9 cellular contexts compared by ENCODE assay signal in genomic region chr3:30681276-30682211, GRCh38.
DNase-seq lines count a peak whose midpoint lies in the region; ATAC-seq and TF ChIP-seq lines count a peak whose summit lies in the region.
"Had no signal": no experiment of that assay in that cellular context is flagged by ENCODE, and none has a peak within 500 bp of the region (broad histone marks: within the 10 kb centered on the region; RNA-seq: fewer than 3 reads in every experiment).

No MANE protein-coding gene starts in this region.

- no peak overlapping the region for H4K91ac ChIP-seq in neuronal stem cell (ENCODE audit: low read depth, low read length, poor library complexity)

- no peak overlapping the region for H2BK12ac ChIP-seq in neuronal stem cell (ENCODE audit: low read length)

- ATAC-seq in GM21786 (IDR thresholded peaks at IDR 0.05; ENCODE audit: unreplicated experiment) (no peak), HG02938 (IDR thresholded peaks at IDR 0.05; ENCODE audit: unreplicated experiment) (no peak), GM19023 (IDR thresholded peaks at IDR 0.05; ENCODE audit: unreplicated experiment) (no peak)

- H3K4me3 ChIP-seq in BJ (ENCODE audit: low read depth, low read length), result no peak overlapping the region
- no peak overlapping the region for H3K4me3 ChIP-seq in esophagus squamous epithelium
- H3K4me3 ChIP-seq in neuronal stem cell (ENCODE audit: low read length in 2 of 2), result no peak overlapping the region
- H3K4me3 ChIP-seq: cardiac muscle cell had no signal

- H3K79me1 ChIP-seq in neuronal stem cell (ENCODE audit: low read depth, low read length), result no peaks in the 10 kb centered on the region

- H3K4me2 ChIP-seq in neuronal stem cell (ENCODE audit: insufficient read depth, low read length, poor library complexity, severe bottlenecking), result peak overlapping the region; percentile 37

- H3K4me1 ChIP-seq in esophagus squamous epithelium (peaks cover 0 to 82% (median 44%) of the 10 kb centered on the region in 3 donors), neuronal stem cell (ENCODE audit: control insufficient read depth in 2 of 2, insufficient read depth in 1 of 2, low read depth in 1 of 2, low read length in 2 of 2) (peaks cover 7% of the 10 kb centered on the region in 2 donors)

- H3K27ac ChIP-seq in RWPE1, result peak overlapping the region; percentile 76
- H3K27ac ChIP-seq in esophagus squamous epithelium, result peak overlapping the region; percentile 36 to 74 (median 68)
- peak overlapping the region; percentile 70 for H3K27ac ChIP-seq in neuronal stem cell (replicated peaks; ENCODE audit: low read length)
- H3K27ac ChIP-seq: cardiac muscle cell had no signal

- no peak for TF ChIP-seq CTCF in BJ (IDR thresholded peaks at IDR 0.05; ENCODE audit: insufficient read depth, low read depth, low read length)
- no peak for TF ChIP-seq CTCF in RWPE1 (conservative IDR thresholded peaks at IDR 0.05; ENCODE audit: low read depth)
- no peak for TF ChIP-seq CTCF in esophagus squamous epithelium (IDR thresholded peaks at IDR 0.05)

- H3K9ac ChIP-seq in neuronal stem cell (ENCODE audit: low read depth, low read length, poor library complexity), result no peak overlapping the region

- H3K27me3 ChIP-seq in BJ (ENCODE audit: control insufficient read depth, insufficient read depth, low read length), result no peaks in the 10 kb centered on the region
- H3K27me3 ChIP-seq in esophagus squamous epithelium, result no peaks in the 10 kb centered on the region
- no peaks in the 10 kb centered on the region for H3K27me3 ChIP-seq in neuronal stem cell (ENCODE audit: control insufficient read depth in 3 of 3, insufficient read depth in 3 of 3, low read depth in 1 of 3, low read length in 3 of 3)
- H3K27me3 ChIP-seq: cardiac muscle cell had no signal

- H2BK120ac ChIP-seq in neuronal stem cell (ENCODE audit: low read depth, low read length), result no peak overlapping the region

- 56 to 68% methylated on average over 16 of the region's 16 CpGs for WGBS in esophagus squamous epithelium, 2 donors
- WGBS in neuronal stem cell (ENCODE audit: extremely low coverage in 2 of 2, insufficient read length in 2 of 2, insufficient replicate concordance in 1 of 2), 2 donors, result no CpG with 5 or more reads among the region's 16 CpGs

- no peak overlapping the region for H2AFZ ChIP-seq in neuronal stem cell (ENCODE audit: low read length)

- intact Hi-C loops in esophagus squamous epithelium (cut with DNase I), result no loop called here

- H2BK5ac ChIP-seq in neuronal stem cell (ENCODE audit: low read length), result no peak overlapping the region

- no peak overlapping the region for H3K18ac ChIP-seq in neuronal stem cell (ENCODE audit: low read length)

- H3K36me3 ChIP-seq in BJ (ENCODE audit: control insufficient read depth, insufficient read depth, low read length) (peaks cover 2% of the 10 kb centered on the region; the same call in 1 of the 2 replicates), esophagus squamous epithelium (peaks cover 0 to 37% (median 0%) of the 10 kb centered on the region in 3 donors), neuronal stem cell (replicated peaks in 1 of 2; ENCODE audit: control insufficient read depth in 2 of 2, insufficient read depth in 2 of 2, low read length in 2 of 2) (peaks cover 0 to 76% of the 10 kb centered on the region in 2 donors)

- POLR2A ChIA-PET in BJ (lab: Charles Lee) (no interaction called here), RWPE1 (lab: Yijun Ruan, JAX; ENCODE audit: low non-redundant PET) (no interaction called here)

- no peak overlapping the region for H3K4ac ChIP-seq in neuronal stem cell (ENCODE audit: low read length)

- DNase-seq in BJ (ENCODE audit: low read depth), result peak; percentile 70
- DNase-seq in RWPE1 (ENCODE audit: low spot score), result no peak
- no peak for DNase-seq in esophagus squamous epithelium (lab: John Stamatoyannopoulos, UW)
- peak; percentile 11 for DNase-seq in neuronal stem cell (ENCODE audit: low spot score)
- DNase-seq in activated CD8-positive, alpha-beta memory T cell treated with anti-CD3 and anti-CD28 coated beads, Interleukin-2, amount 50 U/mL, for 48 hours, result no peak

- no peak for TF ChIP-seq POLR2A in esophagus squamous epithelium (IDR thresholded peaks at IDR 0.05)

- H3K9me3 ChIP-seq in esophagus squamous epithelium, result no peaks in the 10 kb centered on the region
- H3K9me3 ChIP-seq in neuronal stem cell (replicated peaks in 1 of 2; ENCODE audit: control insufficient read depth in 2 of 2, insufficient read depth in 1 of 2, low read depth in 1 of 2, low read length in 2 of 2), result peaks cover 0 to 6% of the 10 kb centered on the region in 2 donors

- CTCF ChIA-PET in BJ (lab: Yijun Ruan, JAX) (interaction anchor here (0.7 to 0.9 kb wide), 2 partner anchors 11 to 15 kb away, joined by 3 read pairs; no protein-coding TSS in a partner anchor), RWPE1 (lab: Yijun Ruan, JAX) (no interaction called here)

- H3K23ac ChIP-seq in neuronal stem cell (ENCODE audit: low read depth, low read length, poor library complexity), result no peak overlapping the region

- H4K8ac ChIP-seq in neuronal stem cell (ENCODE audit: low read depth, low read length), result no peak overlapping the region

- no peak overlapping the region for H3K14ac ChIP-seq in neuronal stem cell (ENCODE audit: low read length)

- peak overlapping the region; percentile 51 for H2BK15ac ChIP-seq in neuronal stem cell (ENCODE audit: low read length)

- no peak overlapping the region for H2AK5ac ChIP-seq in neuronal stem cell (ENCODE audit: low read depth, low read length)

Comparison
In these comparisons a context has a peak if more than half of its experiments do, and no peak if none do; other contexts are left out.
1. DNase-seq: peak in BJ (single experiment) and neuronal stem cell (single experiment); none in RWPE1 (single experiment), esophagus squamous epithelium (single experiment) and activated CD8-positive, alpha-beta memory T cell treated with anti-CD3 and anti-CD28 coated beads, Interleukin-2, amount 50 U/mL, for 48 hours (single experiment).
2. Peak in every context shown above with its lines, with median percentiles within 50 percentile points of each other: H3K27ac ChIP-seq.